ENCODE assay signal across 8 cellular contexts in the genomic region with DNA sequence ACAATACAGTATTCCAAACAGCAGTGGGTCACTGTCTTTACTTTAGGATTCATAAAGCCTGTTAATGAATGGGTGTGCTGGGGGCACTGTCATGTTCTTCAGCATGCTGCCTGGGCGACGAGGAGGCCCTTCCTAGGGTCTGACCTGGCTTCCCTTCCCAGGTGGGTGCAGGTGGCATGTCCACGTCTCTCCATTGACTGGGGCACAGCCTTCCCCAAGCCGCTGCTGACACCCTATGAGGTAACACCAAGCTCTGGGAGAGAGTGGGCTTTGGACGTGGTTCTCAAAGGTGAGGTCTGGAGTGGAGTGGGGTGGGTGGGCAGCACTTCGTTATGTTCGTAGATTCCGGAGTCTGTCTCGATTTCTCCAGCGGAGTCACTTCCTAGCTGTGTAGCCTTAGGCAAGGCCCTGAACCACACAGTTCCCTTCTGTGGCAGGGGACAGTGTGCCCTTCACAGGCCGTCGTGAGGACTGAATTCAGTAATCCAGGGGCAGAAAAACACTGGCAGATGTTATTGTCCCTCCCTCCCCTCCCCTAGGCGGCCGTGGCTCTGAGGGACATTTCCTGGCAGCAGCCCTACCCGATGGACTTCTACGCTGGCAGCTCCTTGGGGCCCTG. TPM values are rescaled to one million over a fixed set of nuclear protein-coding genes. Genes with fewer than 3 reads are reported as not detected.
DNase-seq lines count a peak whose midpoint lies in the region; ATAC-seq and TF ChIP-seq lines count a peak whose summit lies in the region.

No MANE protein-coding gene starts in this region.

- H3K27ac ChIP-seq in DND-41 (ENCODE audit: low read length): no peak overlapping the region
- H3K27ac ChIP-seq in OCI-LY7 (ENCODE audit: low read depth, low read length, poor library complexity, severe bottlenecking): no peak overlapping the region
- peak overlapping the region; percentile 62 to 90 for H3K27ac ChIP-seq in esophagus (ENCODE audit: low read depth in 2 of 2, low read length in 1 of 2)
- peak overlapping the region; percentile 91 for H3K27ac ChIP-seq in psoas muscle

- H3K36me3 ChIP-seq in DND-41 (ENCODE audit: insufficient read depth, low read length): peaks cover 67% of the 10 kb centered on the region
- H3K36me3 ChIP-seq in OCI-LY7 (ENCODE audit: insufficient read depth, low read length): peaks cover 53% of the 10 kb centered on the region
- peaks cover 12 to 24% of the 10 kb centered on the region in 2 donors for H3K36me3 ChIP-seq in esophagus (ENCODE audit: control insufficient read depth in 2 of 2, insufficient read depth in 2 of 2, low read length in 1 of 2)
- H3K36me3 ChIP-seq in psoas muscle (ENCODE audit: insufficient read depth in 1 of 2, low read depth in 1 of 2): peaks cover 2 to 65% of the 10 kb centered on the region in 2 donors

- H4K20me1 ChIP-seq in DND-41 (ENCODE audit: insufficient read depth, low read length): peaks cover 10% of the 10 kb centered on the region; the same call in 1 of the 2 replicates
- H4K20me1 ChIP-seq in OCI-LY7 (ENCODE audit: insufficient read depth, low read length): no peaks in the 10 kb centered on the region

- WGBS in esophagus, 2 donors: 51% methylated on average over 16 of the region's 16 CpGs
- WGBS in psoas muscle, 3 donors: 37 to 44% (median 38%) methylated on average over 14 to 16 of the region's 16 CpGs

- no peaks in the 10 kb centered on the region for H3K27me3 ChIP-seq in DND-41 (ENCODE audit: insufficient read depth, low read length, poor library complexity)
- no peaks in the 10 kb centered on the region for H3K27me3 ChIP-seq in esophagus (ENCODE audit: control insufficient read depth in 1 of 2, insufficient read depth in 2 of 2, low read length in 2 of 2)
- H3K27me3 ChIP-seq in psoas muscle (ENCODE audit: insufficient read depth in 3 of 3, low read length in 2 of 3): no peaks in the 10 kb centered on the region

- ATAC-seq in DND-41 (ENCODE audit: insufficient read depth, low read depth) (no peak), psoas muscle (peak in 3 of 4 donors; percentile 2 to 13 (median 5)), HG02588 (IDR thresholded peaks at IDR 0.05; ENCODE audit: unreplicated experiment) (no peak), HG02678 (IDR thresholded peaks at IDR 0.05; ENCODE audit: unreplicated experiment) (no peak)

- POLR2A ChIA-PET in OCI-LY7 (lab: Charles Lee): no interaction called here

- intact Hi-C loops in OCI-LY7 (cut with micrococcal nuclease; ENCODE audit: unreplicated experiment) (no loop called here), psoas muscle (cut with DNase I) (no loop called here)

- peaks cover 18% of the 10 kb centered on the region for H3K79me2 ChIP-seq in DND-41 (ENCODE audit: insufficient read depth, low read length)
- H3K79me2 ChIP-seq in OCI-LY7 (ENCODE audit: insufficient read depth, low read depth, low read length): peaks cover 6% of the 10 kb centered on the region; the same call in 1 of the 2 replicates

- CTCF ChIA-PET in OCI-LY7 (lab: Charles Lee; ENCODE audit: unreplicated experiment): no interaction called here

- BruUV-seq in OCI-LY7 (replicated peaks; lab: Mats Ljungman, UMichigan): no TSS peak

- peaks cover 21% of the 10 kb centered on the region for H3K4me1 ChIP-seq in DND-41 (ENCODE audit: insufficient read depth, low read length)
- H3K4me1 ChIP-seq in OCI-LY7 (ENCODE audit: insufficient read depth, low read length, poor library complexity, severe bottlenecking): peaks cover 15% of the 10 kb centered on the region
- peaks cover 0 to 19% of the 10 kb centered on the region in 2 donors for H3K4me1 ChIP-seq in esophagus (ENCODE audit: control insufficient read depth in 2 of 2, insufficient read depth in 2 of 2, low read length in 1 of 2)
- peaks cover 29% of the 10 kb centered on the region for H3K4me1 ChIP-seq in psoas muscle

- peak overlapping the region; percentile 75; the same call in 1 of the 2 replicates for H3K9ac ChIP-seq in DND-41 (ENCODE audit: low read depth, low read length)

- no peak overlapping the region for H2AFZ ChIP-seq in DND-41 (ENCODE audit: low read depth, low read length)
- H2AFZ ChIP-seq in OCI-LY7 (ENCODE audit: low read length): no peak overlapping the region

- DNase-seq in DND-41: no peak
- no peak for DNase-seq in OCI-LY7 (ENCODE audit: low spot score)
- no peak for DNase-seq in psoas muscle
- DNase-seq in foreskin melanocyte: no peak
- no peak for DNase-seq in NCI-H1105 (lab: John Stamatoyannopoulos, UW)

- no peaks in the 10 kb centered on the region for H3K9me2 ChIP-seq in OCI-LY7 (ENCODE audit: insufficient read depth, low read length)

- peak overlapping the region; percentile 93 for H3K4me2 ChIP-seq in DND-41 (ENCODE audit: insufficient read depth, low read length)
- H3K4me2 ChIP-seq in OCI-LY7 (ENCODE audit: low read length): peak overlapping the region; percentile 50

- no peak for TF ChIP-seq CTCF in DND-41 (IDR thresholded peaks at IDR 0.05; ENCODE audit: borderline replicate concordance, extremely low read depth, low read length, poor library complexity, severe bottlenecking)
- TF ChIP-seq CTCF in OCI-LY7 (conservative IDR thresholded peaks at IDR 0.05; ENCODE audit: low read length): no peak
- TF ChIP-seq CTCF in psoas muscle (IDR thresholded peaks at IDR 0.05): no peak

- H3K9me3 ChIP-seq in DND-41 (ENCODE audit: insufficient read depth, low read length, severe bottlenecking) (no peaks in the 10 kb centered on the region), OCI-LY7 (ENCODE audit: low read length) (no peaks in the 10 kb centered on the region), esophagus (ENCODE audit: control insufficient read depth in 2 of 2, insufficient read depth in 1 of 2, low read depth in 1 of 2, low read length in 1 of 2) (no peaks in the 10 kb centered on the region), psoas muscle (no peaks in the 10 kb centered on the region)

- H3K4me3 ChIP-seq in DND-41 (ENCODE audit: low read depth in 1 of 2, low read length in 2 of 2) (peak overlapping the region in 1 of 2 experiments; percentile 92; a peak in 1 of 4 replicates), OCI-LY7 (ENCODE audit: low read depth, low read length, poor library complexity, severe bottlenecking) (peak overlapping the region; percentile 74), esophagus (ENCODE audit: low read depth in 1 of 2, low read length in 2 of 2) (peak overlapping the region; percentile 82 to 87), psoas muscle (peak overlapping the region; percentile 85)

RNA-seq across cellular contexts. Expression of gene OVCA2, which starts 0.8 kb away (rescaled TPM):
- 18.8 and 24.0 TPM in 2 replicates for total RNA-seq in OCI-LY7 (2014; rRNA removed; shearing (Covaris generic))
- 18.2 and 21.9 TPM in 2 replicates for total RNA-seq in OCI-LY7 (2022)
- polyA plus RNA-seq in esophagus: 10 to 100 TPM; 38.4 to 55.6 TPM
- 10 to 100 TPM; 10.1 to 23.0 (median 15.2) TPM for total RNA-seq in psoas muscle
- polyA plus RNA-seq in psoas muscle: 10 to 100 TPM; 29.2 to 66.1 (median 33.4) TPM

RNA-seq across cellular contexts. Expression of gene DPH1, which starts 11.1 kb away (rescaled TPM):
- 26.5 and 30.4 TPM in 2 replicates for total RNA-seq in OCI-LY7 (2014; rRNA removed; shearing (Covaris generic))
- 35.1 and 42.6 TPM in 2 replicates for total RNA-seq in OCI-LY7 (2022)
- 10 to 100 TPM; 18.8 to 21.0 TPM for polyA plus RNA-seq in esophagus
- 10 to 100 TPM; 36.9 to 73.4 (median 45.5) TPM for total RNA-seq in psoas muscle
- 10 to 100 TPM; 13.5 to 51.9 (median 39.2) TPM for polyA plus RNA-seq in psoas muscle

RNA-seq across cellular contexts. Expression of gene HIC1, which starts 13.9 kb away (rescaled TPM):
- total RNA-seq in OCI-LY7 (2014; rRNA removed; shearing (Covaris generic)): 0.19 TPM in 1 of 2 replicates, not detected in the other
- total RNA-seq in OCI-LY7 (2022) (0.32 TPM in 1 of 2 replicates, not detected in the other), psoas muscle (10 to 100 TPM in 1 of 4 donors, 1 to 10 TPM in 3; 4.3 to 12.6 (median 9.4) TPM)
- polyA plus RNA-seq in esophagus (1 to 10 TPM; 1.4 to 1.6 TPM), psoas muscle (1 to 10 TPM; 2.0 to 3.5 (median 2.1) TPM)

RNA-seq across cellular contexts. Expression of gene RTN4RL1, which starts 15.9 kb away (rescaled TPM):
- total RNA-seq in OCI-LY7 (2014; rRNA removed; shearing (Covaris generic)): not detected in 2 replicates
- not detected in 2 replicates for total RNA-seq in OCI-LY7 (2022)
- 1 to 10 TPM in 1 of 2 donors, under 1 TPM in 1; 0.89 to 2.0 TPM for polyA plus RNA-seq in esophagus
- 1 to 10 TPM in 2 of 4 donors, under 1 TPM in 2; 0.65 to 1.7 (median 1.2) TPM for total RNA-seq in psoas muscle
- polyA plus RNA-seq in psoas muscle: 1 to 10 TPM in 1 of 3 donors, under 1 TPM in 2; 0.44 to 1.8 (median 0.70) TPM

Comparison
In these comparisons a context has a peak if more than half of its experiments do, and no peak if none do; other contexts are left out.
1. ATAC-seq: peak in psoas muscle (3 of 4); none in DND-41 (single experiment), HG02588 (single experiment) and HG02678 (single experiment).
2. H3K27ac ChIP-seq: peak in esophagus (2 of 2) and psoas muscle (single experiment); none in DND-41 (single experiment) and OCI-LY7 (single experiment).
3. RNA of gene HIC1, which starts 13.9 kb away (total RNA-seq): 4.3 to 12.6 TPM in psoas muscle; 0.19 to 0.32 TPM in OCI-LY7; every median in the first group is over 4 times any median in the second.